In genomic region chr14:53193193-53193592, GRCh38 we compare ENCODE assay signal across 2 cellular contexts.
TF ChIP-seq lines count a peak whose summit lies in the region.

No MANE protein-coding gene starts in this region.

TF ChIP-seq in IMR-90, 13 proteins besides CTCF, POLR2A, EP300 and RAD21 (continued from another document):
- peak; percentile 33; the same call in 1 of the 2 replicates for TF ChIP-seq MAFK (IDR thresholded peaks at IDR 0.05; ENCODE audit: low read depth, low read length)

TF ChIP-seq in SK-N-SH treated with all-trans-retinoic acid at 6 μM for 48 hours, 23 proteins besides CTCF, POLR2A, EP300 and RAD21 (continued from another document):
- TF ChIP-seq ZFP3 (CRISPR knock-in tag; IDR thresholded peaks at IDR 0.05) (no peak), ZFP30 (CRISPR knock-in tag; IDR thresholded peaks at IDR 0.05) (no peak), ZNF8 (CRISPR knock-in tag; IDR thresholded peaks at IDR 0.05) (no peak), TSHZ2 (CRISPR knock-in tag; IDR thresholded peaks at IDR 0.05) (no peak), CSRNP3 (CRISPR knock-in tag; IDR thresholded peaks at IDR 0.05) (no peak), ZNF565 (CRISPR knock-in tag; conservative IDR thresholded peaks at IDR 0.05; ENCODE audit: low read depth) (no peak), PATZ1 (CRISPR knock-in tag; IDR thresholded peaks at IDR 0.05; ENCODE audit: borderline replicate concordance) (no peak), OSR1 (CRISPR knock-in tag; IDR thresholded peaks at IDR 0.05) (no peak)
